ENCODE assay signal across 10 cellular contexts in the genomic region with DNA sequence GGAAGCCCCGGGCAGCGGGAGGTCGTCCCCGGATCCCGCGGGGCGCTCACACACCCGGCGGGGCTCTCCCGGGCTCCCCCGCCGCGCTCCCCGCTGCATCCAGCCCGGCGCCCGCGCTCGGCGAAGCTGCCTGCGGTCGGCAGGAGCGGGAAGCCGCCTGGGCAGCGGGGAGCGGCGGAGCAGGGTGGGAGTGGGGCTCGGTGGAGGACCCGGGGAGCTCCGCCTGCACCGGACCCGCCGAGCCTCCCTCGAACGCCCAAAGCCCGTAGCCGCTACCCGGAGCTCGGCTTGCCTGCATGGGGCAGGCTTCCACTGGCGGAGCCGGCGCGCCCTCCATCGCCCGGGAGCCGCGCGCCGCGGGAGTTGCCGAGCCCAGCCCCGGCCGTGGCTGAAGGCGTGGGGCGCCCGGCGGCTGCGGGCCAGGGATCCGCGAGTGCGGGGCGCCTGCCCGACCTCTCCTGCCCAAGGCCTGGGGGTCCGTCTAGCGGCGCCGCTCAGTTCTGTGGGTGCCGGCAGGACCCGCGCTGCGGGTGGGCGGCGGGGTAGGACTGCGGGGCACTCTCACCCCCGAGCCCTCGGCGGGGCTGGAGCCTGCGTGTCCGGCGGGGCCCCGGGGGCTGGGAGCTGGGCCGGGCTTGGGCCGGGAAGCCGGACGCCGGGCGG. TPM values are rescaled to one million over a fixed set of nuclear protein-coding genes. Genes with fewer than 3 reads are reported as not detected.
DNase-seq lines count a peak whose midpoint lies in the region; ATAC-seq and TF ChIP-seq lines count a peak whose summit lies in the region.
"Had no signal": no experiment of that assay in that cellular context is flagged by ENCODE, and none has a peak within 500 bp of the region (broad histone marks: within the 10 kb centered on the region; RNA-seq: fewer than 3 reads in every experiment).

No MANE protein-coding gene starts in this region.

- DNase-seq in activated naive CD8-positive, alpha-beta T cell treated with anti-CD3 and anti-CD28 coated beads for 36 hours = peak; percentile 4
- DNase-seq in activated naive CD8-positive, alpha-beta T cell treated with anti-CD3 and anti-CD28 coated beads, Interleukin-2, amount 50 U/mL, for 24 hours = no peak
- DNase-seq in choroid plexus epithelial cell (ENCODE audit: low read depth) (peak; percentile 48), iris pigment epithelial cell (ENCODE audit: low read depth) (peak; percentile 45), transverse colon (no peak), GM10266 (ENCODE audit: extremely low spot score) (no peak)
- no peak for DNase-seq in effector CD4-positive, alpha-beta T cell
- DNase-seq: left cardiac atrium had no signal

- peaks cover 88% of the 10 kb centered on the region for H3K27me3 ChIP-seq in transverse colon

- intact Hi-C loops in transverse colon (cut with DNase I; ENCODE audit: low total_unique reads) = no loop called here

- peaks cover 0 to 17% (median 12%) of the 10 kb centered on the region in 4 donors for H3K4me1 ChIP-seq in transverse colon

- no peak overlapping the region for H3K27ac Mint-ChIP-seq in activated naive CD8-positive, alpha-beta T cell treated with anti-CD3 and anti-CD28 coated beads for 36 hours
- no peak overlapping the region for H3K27ac Mint-ChIP-seq in activated naive CD8-positive, alpha-beta T cell treated with anti-CD3 and anti-CD28 coated beads, Interleukin-2, amount 50 U/mL, for 24 hours

- no peaks in the 10 kb centered on the region for H3K4me1 Mint-ChIP-seq in activated naive CD8-positive, alpha-beta T cell treated with anti-CD3 and anti-CD28 coated beads for 36 hours
- H3K4me1 Mint-ChIP-seq in activated naive CD8-positive, alpha-beta T cell treated with anti-CD3 and anti-CD28 coated beads, Interleukin-2, amount 50 U/mL, for 24 hours = no peaks in the 10 kb centered on the region

- peak overlapping the region; percentile 55 for H3K4me3 ChIP-seq in choroid plexus epithelial cell (ENCODE audit: low read depth, low read length)
- peak overlapping the region in 3 of 4 donors; percentile 1 to 44 (median 14) for H3K4me3 ChIP-seq in transverse colon

- TF ChIP-seq CTCF in choroid plexus epithelial cell (conservative IDR thresholded peaks at IDR 0.05; ENCODE audit: low read depth, low read length) (no peak), transverse colon (IDR thresholded peaks at IDR 0.05) (no peak), GM10266 (IDR thresholded peaks at IDR 0.05; ENCODE audit: control insufficient read depth, insufficient read depth, low read depth, missing control alignments) (no peak)

- no peaks in the 10 kb centered on the region for H3K36me3 Mint-ChIP-seq in activated naive CD8-positive, alpha-beta T cell treated with anti-CD3 and anti-CD28 coated beads for 36 hours
- H3K36me3 Mint-ChIP-seq in activated naive CD8-positive, alpha-beta T cell treated with anti-CD3 and anti-CD28 coated beads, Interleukin-2, amount 50 U/mL, for 24 hours (ENCODE audit: low read depth) = no peaks in the 10 kb centered on the region

- no peaks in the 10 kb centered on the region for H3K36me3 ChIP-seq in transverse colon

- 8% methylated on average over 48 of the region's 87 CpGs; no CpG with 5 or more reads in 1 of the 2 donors for WGBS in transverse colon (ENCODE audit: low coverage in 1 of 2), 2 donors

- TF ChIP-seq POLR2A in transverse colon (IDR thresholded peaks at IDR 0.05) = no peak

- H3K9me3 ChIP-seq in transverse colon = no peaks in the 10 kb centered on the region

- H3K27ac ChIP-seq in transverse colon = no peak overlapping the region

- ATAC-seq in activated naive CD8-positive, alpha-beta T cell treated with anti-CD3 and anti-CD28 coated beads, Interleukin-2, amount 50 U/mL, for 24 hours = no peak
- ATAC-seq in GM21737 (IDR thresholded peaks at IDR 0.05; ENCODE audit: unreplicated experiment) = no peak
- ATAC-seq: Panc1 had no signal

- H3K4me3 Mint-ChIP-seq in activated naive CD8-positive, alpha-beta T cell treated with anti-CD3 and anti-CD28 coated beads for 36 hours = no peak overlapping the region
- no peak overlapping the region for H3K4me3 Mint-ChIP-seq in activated naive CD8-positive, alpha-beta T cell treated with anti-CD3 and anti-CD28 coated beads, Interleukin-2, amount 50 U/mL, for 24 hours

- no peak for TF ChIP-seq EP300 in transverse colon (IDR thresholded peaks at IDR 0.05; ENCODE audit: low read depth)

- H3K9me3 Mint-ChIP-seq in activated naive CD8-positive, alpha-beta T cell treated with anti-CD3 and anti-CD28 coated beads for 36 hours = no peaks in the 10 kb centered on the region
- H3K9me3 Mint-ChIP-seq in activated naive CD8-positive, alpha-beta T cell treated with anti-CD3 and anti-CD28 coated beads, Interleukin-2, amount 50 U/mL, for 24 hours = no peaks in the 10 kb centered on the region

- H3K27me3 Mint-ChIP-seq in activated naive CD8-positive, alpha-beta T cell treated with anti-CD3 and anti-CD28 coated beads for 36 hours = peaks cover 65% of the 10 kb centered on the region
- H3K27me3 Mint-ChIP-seq in activated naive CD8-positive, alpha-beta T cell treated with anti-CD3 and anti-CD28 coated beads, Interleukin-2, amount 50 U/mL, for 24 hours = peaks cover 36% of the 10 kb centered on the region

- in situ Hi-C loops in transverse colon (cut with MboI; ENCODE audit: low pct_ligation_motif_present in 1 of 4, low pct_unique_long_range_greater_than_20kb in 1 of 4, low sequenced_read_pairs in 3 of 4) = no loop called here

RNA-seq across cellular contexts. Expression of gene CDH4, which starts 0.7 kb away (rescaled TPM):
- under 1 TPM; 0.06 to 0.08 TPM for total RNA-seq in activated naive CD8-positive, alpha-beta T cell treated with anti-CD3 and anti-CD28 coated beads for 36 hours
- total RNA-seq in transverse colon = not detected

Comparison
In these comparisons a context has a peak if more than half of its experiments do, and no peak if none do; other contexts are left out.
1. DNase-seq: peak in activated naive CD8-positive, alpha-beta T cell treated with anti-CD3 and anti-CD28 coated beads for 36 hours (single experiment), choroid plexus epithelial cell (single experiment) and iris pigment epithelial cell (single experiment); none in activated naive CD8-positive, alpha-beta T cell treated with anti-CD3 and anti-CD28 coated beads, Interleukin-2, amount 50 U/mL, for 24 hours (single experiment), transverse colon (single experiment), effector CD4-positive, alpha-beta T cell (single experiment) and GM10266 (single experiment).